Comparison of ENCODE assay signal across 8 cellular contexts in genomic region chr3:56915969-56916586, GRCh38.
DNase-seq lines count a peak whose midpoint lies in the region; ATAC-seq and TF ChIP-seq lines count a peak whose summit lies in the region.

No MANE protein-coding gene starts in this region.

- no peak overlapping the region for H3K27ac ChIP-seq in vagina

- no peak for TF ChIP-seq CTCF in omental fat pad (IDR thresholded peaks at IDR 0.05)
- no peak for TF ChIP-seq CTCF in vagina (IDR thresholded peaks at IDR 0.05)

- H3K9me3 ChIP-seq in vagina = no peaks in the 10 kb centered on the region

- DNase-seq in SIG-M5 (lab: John Stamatoyannopoulos, UW) (peak; percentile 27), omental fat pad (ENCODE audit: low spot score) (no peak), vagina (ENCODE audit: extremely low spot score in 2 of 2) (no peak), NCI-H526 (lab: John Stamatoyannopoulos, UW) (no peak)
- peak; percentile 63 for DNase-seq in activated naive CD4-positive, alpha-beta T cell treated with anti-CD3 and anti-CD28 coated beads, Interleukin-2, amount 50 U/mL, for 16 hours

- no peak for TF ChIP-seq POLR2A in vagina (IDR thresholded peaks at IDR 0.05)

- peaks cover 17% of the 10 kb centered on the region for H3K4me1 ChIP-seq in vagina

- H3K27me3 ChIP-seq in vagina = no peaks in the 10 kb centered on the region

- no peaks in the 10 kb centered on the region for H3K36me3 ChIP-seq in vagina

- ATAC-seq in GM18867 (IDR thresholded peaks at IDR 0.05; ENCODE audit: unreplicated experiment) (peak; percentile 55), HG03039 (IDR thresholded peaks at IDR 0.05; ENCODE audit: unreplicated experiment) (peak; percentile 35), omental fat pad (ENCODE audit: low FRiP score) (peak; percentile 41), GM21367 (IDR thresholded peaks at IDR 0.05; ENCODE audit: unreplicated experiment) (no peak)

- peak overlapping the region; percentile 21 to 28 for H3K4me3 ChIP-seq in vagina

- intact Hi-C loops in vagina (cut with DNase I) = no loop called here

Comparison
In these comparisons a context has a peak if more than half of its experiments do, and no peak if none do; other contexts are left out.
1. DNase-seq: peak in SIG-M5 (single experiment) and activated naive CD4-positive, alpha-beta T cell treated with anti-CD3 and anti-CD28 coated beads, Interleukin-2, amount 50 U/mL, for 16 hours (single experiment); none in omental fat pad (single experiment), vagina (0 of 2) and NCI-H526 (0 of 2).